ENCODE assay signal across 1 cellular context in the genomic region with DNA sequence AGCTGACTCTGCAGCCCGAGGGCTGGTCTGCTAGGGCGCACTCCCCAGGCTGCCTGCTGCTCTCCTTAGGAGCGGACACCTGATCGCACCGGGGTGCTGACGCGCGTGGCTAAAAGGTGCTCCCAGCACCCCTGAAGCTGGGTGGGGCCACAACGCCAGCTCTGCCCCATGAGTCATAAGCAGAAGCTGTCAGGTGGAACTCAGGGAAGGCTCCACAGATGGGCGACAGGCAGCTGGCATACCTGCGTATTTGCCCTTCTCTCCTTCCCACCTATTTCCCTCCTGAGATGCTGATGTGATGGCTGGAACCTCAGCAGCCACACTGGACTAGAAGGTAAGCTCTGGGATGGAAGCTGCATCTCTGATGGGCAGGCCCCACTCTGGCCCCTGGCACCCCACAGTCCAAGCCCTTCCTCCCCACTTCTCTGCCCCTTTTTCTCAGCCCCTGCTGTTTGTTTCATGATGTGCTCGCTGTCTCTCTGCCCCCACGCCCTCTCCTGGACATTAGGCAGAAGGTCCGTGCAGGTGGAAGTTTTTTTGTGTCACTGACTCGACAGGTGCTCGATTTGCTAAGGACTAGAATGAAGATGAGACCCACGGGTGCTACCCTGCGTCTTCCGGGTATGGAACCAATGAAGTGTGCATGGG.
TF ChIP-seq lines count a peak whose summit lies in the region.

No MANE protein-coding gene starts in this region.

TF ChIP-seq in HEK293, 187 proteins besides CTCF, POLR2A, EP300 and RAD21 (continued from another document):
- TF ChIP-seq, protein P1, sequence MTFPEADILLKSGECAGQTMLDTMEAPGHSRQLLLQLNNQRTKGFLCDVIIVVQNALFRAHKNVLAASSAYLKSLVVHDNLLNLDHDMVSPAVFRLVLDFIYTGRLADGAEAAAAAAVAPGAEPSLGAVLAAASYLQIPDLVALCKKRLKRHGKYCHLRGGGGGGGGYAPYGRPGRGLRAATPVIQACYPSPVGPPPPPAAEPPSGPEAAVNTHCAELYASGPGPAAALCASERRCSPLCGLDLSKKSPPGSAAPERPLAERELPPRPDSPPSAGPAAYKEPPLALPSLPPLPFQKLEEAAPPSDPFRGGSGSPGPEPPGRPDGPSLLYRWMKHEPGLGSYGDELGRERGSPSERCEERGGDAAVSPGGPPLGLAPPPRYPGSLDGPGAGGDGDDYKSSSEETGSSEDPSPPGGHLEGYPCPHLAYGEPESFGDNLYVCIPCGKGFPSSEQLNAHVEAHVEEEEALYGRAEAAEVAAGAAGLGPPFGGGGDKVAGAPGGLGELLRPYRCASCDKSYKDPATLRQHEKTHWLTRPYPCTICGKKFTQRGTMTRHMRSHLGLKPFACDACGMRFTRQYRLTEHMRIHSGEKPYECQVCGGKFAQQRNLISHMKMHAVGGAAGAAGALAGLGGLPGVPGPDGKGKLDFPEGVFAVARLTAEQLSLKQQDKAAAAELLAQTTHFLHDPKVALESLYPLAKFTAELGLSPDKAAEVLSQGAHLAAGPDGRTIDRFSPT (tag by site-specific recombination; IDR thresholded peaks at IDR 0.05) = no peak
- no peak for TF ChIP-seq FEZF1 (tag by site-specific recombination; IDR thresholded peaks at IDR 0.05)
- TF ChIP-seq ZBTB21 (tag by site-specific recombination; IDR thresholded peaks at IDR 0.05) = no peak
- TF ChIP-seq, protein P2, sequence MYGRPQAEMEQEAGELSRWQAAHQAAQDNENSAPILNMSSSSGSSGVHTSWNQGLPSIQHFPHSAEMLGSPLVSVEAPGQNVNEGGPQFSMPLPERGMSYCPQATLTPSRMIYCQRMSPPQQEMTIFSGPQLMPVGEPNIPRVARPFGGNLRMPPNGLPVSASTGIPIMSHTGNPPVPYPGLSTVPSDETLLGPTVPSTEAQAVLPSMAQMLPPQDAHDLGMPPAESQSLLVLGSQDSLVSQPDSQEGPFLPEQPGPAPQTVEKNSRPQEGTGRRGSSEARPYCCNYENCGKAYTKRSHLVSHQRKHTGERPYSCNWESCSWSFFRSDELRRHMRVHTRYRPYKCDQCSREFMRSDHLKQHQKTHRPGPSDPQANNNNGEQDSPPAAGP (tag by site-specific recombination; IDR thresholded peaks at IDR 0.05) = 0 out of 2 replicates have a peak, but pooled peaks have one; percentile 37
- TF ChIP-seq, protein P3, sequence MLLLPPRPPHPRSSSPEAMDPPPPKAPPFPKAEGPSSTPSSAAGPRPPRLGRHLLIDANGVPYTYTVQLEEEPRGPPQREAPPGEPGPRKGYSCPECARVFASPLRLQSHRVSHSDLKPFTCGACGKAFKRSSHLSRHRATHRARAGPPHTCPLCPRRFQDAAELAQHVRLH (tag by site-specific recombination; IDR thresholded peaks at IDR 0.05) = 0 out of 2 replicates have a peak, but pooled peaks have one; percentile 49
- TF ChIP-seq KLF8 (tag by site-specific recombination; IDR thresholded peaks at IDR 0.05) = peak; percentile 56; the same call in 1 of the 2 replicates
- no peak for TF ChIP-seq ZNF416 (tag by site-specific recombination; IDR thresholded peaks at IDR 0.05)
- TF ChIP-seq, protein P4, sequence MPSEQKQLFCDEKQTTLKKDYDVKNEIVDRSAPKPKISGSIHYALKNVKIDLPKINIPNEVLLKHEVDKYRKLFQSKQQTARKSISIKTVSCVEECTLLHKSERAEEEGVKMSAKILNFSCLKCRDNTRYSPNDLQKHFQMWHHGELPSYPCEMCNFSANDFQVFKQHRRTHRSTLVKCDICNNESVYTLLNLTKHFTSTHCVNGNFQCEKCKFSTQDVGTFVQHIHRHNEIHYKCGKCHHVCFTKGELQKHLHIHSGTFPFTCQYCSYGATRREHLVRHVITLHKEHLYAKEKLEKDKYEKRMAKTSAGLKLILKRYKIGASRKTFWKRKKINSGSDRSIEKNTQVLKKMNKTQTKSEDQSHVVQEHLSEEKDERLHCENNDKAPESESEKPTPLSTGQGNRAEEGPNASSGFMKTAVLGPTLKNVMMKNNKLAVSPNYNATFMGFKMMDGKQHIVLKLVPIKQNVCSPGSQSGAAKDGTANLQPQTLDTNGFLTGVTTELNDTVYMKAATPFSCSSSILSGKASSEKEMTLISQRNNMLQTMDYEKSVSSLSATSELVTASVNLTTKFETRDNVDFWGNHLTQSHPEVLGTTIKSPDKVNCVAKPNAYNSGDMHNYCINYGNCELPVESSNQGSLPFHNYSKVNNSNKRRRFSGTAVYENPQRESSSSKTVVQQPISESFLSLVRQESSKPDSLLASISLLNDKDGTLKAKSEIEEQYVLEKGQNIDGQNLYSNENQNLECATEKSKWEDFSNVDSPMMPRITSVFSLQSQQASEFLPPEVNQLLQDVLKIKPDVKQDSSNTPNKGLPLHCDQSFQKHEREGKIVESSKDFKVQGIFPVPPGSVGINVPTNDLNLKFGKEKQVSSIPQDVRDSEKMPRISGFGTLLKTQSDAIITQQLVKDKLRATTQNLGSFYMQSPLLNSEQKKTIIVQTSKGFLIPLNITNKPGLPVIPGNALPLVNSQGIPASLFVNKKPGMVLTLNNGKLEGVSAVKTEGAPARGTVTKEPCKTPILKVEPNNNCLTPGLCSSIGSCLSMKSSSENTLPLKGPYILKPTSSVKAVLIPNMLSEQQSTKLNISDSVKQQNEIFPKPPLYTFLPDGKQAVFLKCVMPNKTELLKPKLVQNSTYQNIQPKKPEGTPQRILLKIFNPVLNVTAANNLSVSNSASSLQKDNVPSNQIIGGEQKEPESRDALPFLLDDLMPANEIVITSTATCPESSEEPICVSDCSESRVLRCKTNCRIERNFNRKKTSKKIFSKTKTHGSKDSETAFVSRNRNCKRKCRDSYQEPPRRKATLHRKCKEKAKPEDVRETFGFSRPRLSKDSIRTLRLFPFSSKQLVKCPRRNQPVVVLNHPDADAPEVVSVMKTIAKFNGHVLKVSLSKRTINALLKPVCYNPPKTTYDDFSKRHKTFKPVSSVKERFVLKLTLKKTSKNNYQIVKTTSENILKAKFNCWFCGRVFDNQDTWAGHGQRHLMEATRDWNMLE (tag by site-specific recombination; conservative IDR thresholded peaks at IDR 0.05; ENCODE audit: low read depth) = no peak
- no peak for TF ChIP-seq ZNF433 (tag by site-specific recombination; IDR thresholded peaks at IDR 0.05; ENCODE audit: low read depth)
- peak; percentile 41; the same call in 1 of the 2 replicates for TF ChIP-seq SP7 (tag by site-specific recombination; IDR thresholded peaks at IDR 0.05)
TF ChIP-seq in HEK293: peak in this region for 6.
